In genomic region chr3:114217266-114217665, GRCh38 we compare ENCODE assay signal across 35 cellular contexts. TPM values are rescaled to one million over a fixed set of nuclear protein-coding genes. Genes with fewer than 3 reads are reported as not detected.
DNase-seq lines count a peak whose midpoint lies in the region; ATAC-seq and TF ChIP-seq lines count a peak whose summit lies in the region.
"Had no signal": no experiment of that assay in that cellular context is flagged by ENCODE, and none has a peak within 500 bp of the region (broad histone marks: within the 10 kb centered on the region; RNA-seq: fewer than 3 reads in every experiment).

No MANE protein-coding gene starts in this region.

- no peak for ATAC-seq in CD4-positive, CD25-positive, alpha-beta regulatory T cell (ENCODE audit: low read depth in 2 of 2)
- ATAC-seq in HG02678 (IDR thresholded peaks at IDR 0.05; ENCODE audit: unreplicated experiment), result no peak
- ATAC-seq: effector memory CD8-positive, alpha-beta T cell; foreskin keratinocyte; HCT116; heart right ventricle; PC-3; right lobe of liver; SK-N-SH treated with all-trans-retinoic acid at 6 μM for 48 hours; stimulated activated effector memory CD8-positive, alpha-beta T cell treated with anti-CD3 and anti-CD28 coated beads, Interleukin-12 subunit alpha, Interleukin-12 subunit beta, amount 100 ng/mL, for 72 hours; upper lobe of right lung had no signal

- no peak overlapping the region for H3K27ac Mint-ChIP-seq in T-helper 2 cell treated with Interferon-gamma antibody and Interleukin-4, amounts not matched to agents 5 μg/mL and 100 μg/mL, for 36 hours
- no peak overlapping the region for H3K27ac Mint-ChIP-seq in CD4-positive, CD25-positive, alpha-beta regulatory T cell
- H3K27ac Mint-ChIP-seq: activated T-helper 2 cell treated with anti-CD3 and anti-CD28 coated beads, Interferon-gamma antibody, Interleukin-2, Interleukin-4, amounts not matched to agents 10 μg/mL and 5 μg/mL and 100 μg/mL, durations not matched to agents 14 hours and 24 hours and 36 hours; effector memory CD8-positive, alpha-beta T cell; stimulated activated effector memory CD8-positive, alpha-beta T cell treated with anti-CD3 and anti-CD28 coated beads, Interleukin-12 subunit alpha, Interleukin-12 subunit beta, amount 100 ng/mL, for 72 hours had no signal

- POLR2A ChIA-PET in HEK293 (lab: Yijun Ruan, JAX), result no interaction called here

- CTCF ChIA-PET in HEK293 (lab: Yijun Ruan, JAX), result no interaction called here

- no peaks in the 10 kb centered on the region for H3K9me3 Mint-ChIP-seq in T-helper 2 cell treated with Interferon-gamma antibody and Interleukin-4, amounts not matched to agents 5 μg/mL and 100 μg/mL, for 36 hours
- H3K9me3 Mint-ChIP-seq in CD4-positive, CD25-positive, alpha-beta regulatory T cell, result no peaks in the 10 kb centered on the region
- H3K9me3 Mint-ChIP-seq: activated T-helper 2 cell treated with anti-CD3 and anti-CD28 coated beads, Interferon-gamma antibody, Interleukin-2, Interleukin-4, amounts not matched to agents 10 μg/mL and 5 μg/mL and 100 μg/mL, durations not matched to agents 14 hours and 24 hours and 36 hours; effector memory CD8-positive, alpha-beta T cell; stimulated activated effector memory CD8-positive, alpha-beta T cell treated with anti-CD3 and anti-CD28 coated beads, Interleukin-12 subunit alpha, Interleukin-12 subunit beta, amount 100 ng/mL, for 72 hours had no signal

- peak overlapping the region; percentile 24 for H3K4me3 Mint-ChIP-seq in T-helper 2 cell treated with Interferon-gamma antibody and Interleukin-4, amounts not matched to agents 5 μg/mL and 100 μg/mL, for 36 hours
- H3K4me3 Mint-ChIP-seq in CD4-positive, CD25-positive, alpha-beta regulatory T cell, result peak overlapping the region in 3 of 4 donors; percentile 1 to 67 (median 48)
- H3K4me3 Mint-ChIP-seq: effector memory CD8-positive, alpha-beta T cell; stimulated activated effector memory CD8-positive, alpha-beta T cell treated with anti-CD3 and anti-CD28 coated beads, Interleukin-12 subunit alpha, Interleukin-12 subunit beta, amount 100 ng/mL, for 72 hours had no signal

- H3K36me3 Mint-ChIP-seq in T-helper 2 cell treated with Interferon-gamma antibody and Interleukin-4, amounts not matched to agents 5 μg/mL and 100 μg/mL, for 36 hours (ENCODE audit: low read depth), result peaks cover 8% of the 10 kb centered on the region
- no peaks in the 10 kb centered on the region for H3K36me3 Mint-ChIP-seq in CD4-positive, CD25-positive, alpha-beta regulatory T cell
- H3K36me3 Mint-ChIP-seq: stimulated activated effector memory CD8-positive, alpha-beta T cell treated with anti-CD3 and anti-CD28 coated beads, Interleukin-12 subunit alpha, Interleukin-12 subunit beta, amount 100 ng/mL, for 72 hours had no signal

- no peaks in the 10 kb centered on the region for H3K27me3 ChIP-seq in CD4-positive, CD25-positive, alpha-beta regulatory T cell (ENCODE audit: control insufficient read depth, insufficient read depth, low read length)
- H3K27me3 ChIP-seq: foreskin keratinocyte, right lobe of liver had no signal

- H3K36me3 ChIP-seq in CD4-positive, CD25-positive, alpha-beta regulatory T cell (ENCODE audit: control insufficient read depth, insufficient read depth, low read length), result no peaks in the 10 kb centered on the region
- H3K36me3 ChIP-seq in HEK293 (ENCODE audit: control insufficient read depth in 2 of 2, insufficient read depth in 1 of 2, low read length in 2 of 2), result no peaks in the 10 kb centered on the region
- H3K36me3 ChIP-seq: heart right ventricle, right lobe of liver, upper lobe of right lung, WERI-Rb-1 had no signal

- DNase-seq in T-helper 2 cell treated with Interferon-gamma antibody and Interleukin-4, amounts not matched to agents 5 μg/mL and 100 μg/mL, for 36 hours (ENCODE audit: low spot score), result no peak
- DNase-seq in T-helper 2 cell (no peak), choroid plexus epithelial cell (ENCODE audit: low read depth) (peak; percentile 8), NCI-H2227 (lab: John Stamatoyannopoulos, UW; ENCODE audit: unreplicated experiment) (no peak), DMS 273 (lab: John Stamatoyannopoulos, UW; ENCODE audit: unreplicated experiment) (no peak)
- no peak for DNase-seq in CD4-positive, CD25-positive, alpha-beta regulatory T cell
- DNase-seq: activated CD4-positive, alpha-beta T cell treated with anti-CD3 and anti-CD28 coated beads, Interleukin-2, amount 50 U/mL, for 4 hours; Calu3; effector memory CD8-positive, alpha-beta T cell; foreskin keratinocyte; heart right ventricle; mammary epithelial cell; NCI-H2081; NCI-H510A; PC-3; posterior cingulate gyrus; right lobe of liver; stimulated activated CD4-positive, alpha-beta T cell treated with anti-CD3 and anti-CD28 coated beads, Interleukin-4, amount 100 ng/mL, for 24 hours; T1000; upper lobe of right lung; WERI-Rb-1 had no signal

- peak overlapping the region; percentile 89 for H3K4me3 ChIP-seq in CD4-positive, CD25-positive, alpha-beta regulatory T cell (ENCODE audit: low read depth, low read length)
- H3K4me3 ChIP-seq in HEK293 (ENCODE audit: low read depth, low read length), result no peak overlapping the region
- no peak overlapping the region for H3K4me3 ChIP-seq in choroid plexus epithelial cell (ENCODE audit: low read depth, low read length)
- H3K4me3 ChIP-seq: coronary artery, heart right ventricle, right lobe of liver, upper lobe of right lung had no signal

- peaks cover 45% of the 10 kb centered on the region for H3K4me1 Mint-ChIP-seq in T-helper 2 cell treated with Interferon-gamma antibody and Interleukin-4, amounts not matched to agents 5 μg/mL and 100 μg/mL, for 36 hours (ENCODE audit: low read depth)
- H3K4me1 Mint-ChIP-seq in CD4-positive, CD25-positive, alpha-beta regulatory T cell, result peaks cover 0 to 50% (median 34%) of the 10 kb centered on the region in 4 donors

- no peaks in the 10 kb centered on the region for H3K9me3 ChIP-seq in CD4-positive, CD25-positive, alpha-beta regulatory T cell (ENCODE audit: control insufficient read depth in 2 of 2, low read length in 2 of 2)
- H3K9me3 ChIP-seq in HEK293 (ENCODE audit: control insufficient read depth, insufficient read depth, low read depth, low read length), result no peaks in the 10 kb centered on the region
- H3K9me3 ChIP-seq: heart right ventricle, right lobe of liver, upper lobe of right lung had no signal

- H3K27ac ChIP-seq in CD4-positive, CD25-positive, alpha-beta regulatory T cell (ENCODE audit: insufficient read depth, low read length, poor library complexity, severe bottlenecking), result peak overlapping the region; percentile 98
- H3K27ac ChIP-seq in HEK293 (ENCODE audit: extremely low read depth, low read depth, low read length), result no peak overlapping the region
- H3K27ac ChIP-seq: coronary artery, foreskin keratinocyte, right lobe of liver, upper lobe of right lung, WERI-Rb-1 had no signal

- TF ChIP-seq CTCF in HEK293 (tag by site-specific recombination; IDR thresholded peaks at IDR 0.05) (no peak), choroid plexus epithelial cell (conservative IDR thresholded peaks at IDR 0.05; ENCODE audit: low read depth, low read length) (no peak)

- H3K4me1 ChIP-seq in CD4-positive, CD25-positive, alpha-beta regulatory T cell (ENCODE audit: control insufficient read depth, insufficient read depth, low read length, poor library complexity, severe bottlenecking), result peaks cover 96% of the 10 kb centered on the region
- peaks cover 4% of the 10 kb centered on the region for H3K4me1 ChIP-seq in HEK293 (ENCODE audit: control insufficient read depth, insufficient read depth, low read length)
- H3K4me1 ChIP-seq: foreskin keratinocyte, right lobe of liver had no signal

- H3K27me3 Mint-ChIP-seq in T-helper 2 cell treated with Interferon-gamma antibody and Interleukin-4, amounts not matched to agents 5 μg/mL and 100 μg/mL, for 36 hours (ENCODE audit: low read depth), result no peaks in the 10 kb centered on the region
- no peaks in the 10 kb centered on the region for H3K27me3 Mint-ChIP-seq in CD4-positive, CD25-positive, alpha-beta regulatory T cell
- H3K27me3 Mint-ChIP-seq: effector memory CD8-positive, alpha-beta T cell had no signal

TF ChIP-seq in HEK293, 187 proteins besides CTCF, POLR2A, EP300 and RAD21:
- TF ChIP-seq GLIS1 (tag by site-specific recombination; IDR thresholded peaks at IDR 0.05) (0 out of 2 replicates have a peak, but pooled peaks have one; percentile 10), KLF8 (tag by site-specific recombination; IDR thresholded peaks at IDR 0.05) (no peak)

RNA-seq across cellular contexts. Expression of gene ZNF80, which starts 20.1 kb away (rescaled TPM):
- total RNA-seq in CD4-positive, CD25-positive, alpha-beta regulatory T cell, result 1.7 TPM
- polyA plus RNA-seq in CD4-positive, CD25-positive, alpha-beta regulatory T cell, result 1 to 10 TPM in 3 of 4 donors, under 1 TPM in 1; 0.36 to 8.4 (median 5.8) TPM
- total RNA-seq: A673, bronchial epithelial cell, Calu3, foreskin keratinocyte, HT-29, M059J, mammary epithelial cell, PC-3, right lobe of liver, upper lobe of right lung had no signal
- polyA plus RNA-seq: BJ, foreskin keratinocyte, heart right ventricle, mammary epithelial cell had no signal

RNA-seq across cellular contexts. Expression of gene DRD3, which starts 38.4 kb away (rescaled TPM):
- total RNA-seq in CD4-positive, CD25-positive, alpha-beta regulatory T cell, result 0.25 TPM
- polyA plus RNA-seq in CD4-positive, CD25-positive, alpha-beta regulatory T cell, result under 1 TPM in 3 of 4 donors, not detected in 1; 0.15 to 0.49 (median 0.35) TPM
- total RNA-seq: A673, bronchial epithelial cell, Calu3, foreskin keratinocyte, heart right ventricle, HT-29, M059J, mammary epithelial cell, PC-3, right lobe of liver, subcutaneous adipose tissue, upper lobe of right lung had no signal
- polyA plus RNA-seq: BJ, esophagus, foreskin keratinocyte, heart right ventricle, mammary epithelial cell had no signal
